ENCODE assay signal across 1 cellular context in genomic region chr22:35154937-35155387, GRCh38.
TF ChIP-seq lines count a peak whose summit lies in the region.

No MANE protein-coding gene starts in this region.

TF ChIP-seq in HCT116, 20 proteins besides CTCF, POLR2A, EP300 and RAD21:
- no peak for TF ChIP-seq ZBTB33 (IDR thresholded peaks at IDR 0.05; ENCODE audit: extremely low read depth, insufficient replicate concordance, low read length)
- 0 out of 2 replicates have a peak, but pooled peaks have one; percentile 20 for TF ChIP-seq MAX (IDR thresholded peaks at IDR 0.05)
TF ChIP-seq in HCT116: peak in this region for 1.
